19 cellular contexts compared by ENCODE assay signal in genomic region chr3:24158756-24159155, GRCh38.
A peak's percentile ranks its signal among the peaks of the same experiment; 100 is the strongest.
DNase-seq lines count a peak whose midpoint lies in the region; ATAC-seq and TF ChIP-seq lines count a peak whose summit lies in the region.
"Had no signal": no experiment of that assay in that cellular context is flagged by ENCODE, and none has a peak within 500 bp of the region (broad histone marks: within the 10 kb centered on the region; RNA-seq: fewer than 3 reads in every experiment).

No MANE protein-coding gene starts in this region.

- no peak overlapping the region for H3K23ac ChIP-seq in trophoblast cell (ENCODE audit: low read length)

- peak overlapping the region; percentile 1 for H3K4me3 Mint-ChIP-seq in natural killer cell treated with Interleukin-12 subunit alpha and Interleukin-12 subunit beta and Interleukin-15 and Interleukin-18, amount 100 ng/mL, for 72 hours
- H3K4me3 Mint-ChIP-seq in natural killer cell: no peak overlapping the region
- H3K4me3 Mint-ChIP-seq: CD14-positive monocyte; T-helper 1 cell treated with Interleukin-12 subunit alpha and Interleukin-12 subunit beta and Interleukin-4 antibody, amounts not matched to agents 30 μg/mL and 1 μg/mL, for 36 hours had no signal

- no peaks in the 10 kb centered on the region for H4K20me1 ChIP-seq in MM.1S (ENCODE audit: insufficient read depth, low read length)

- H3K4me2 ChIP-seq in trophoblast cell (ENCODE audit: low read length) (no peak overlapping the region), MM.1S (ENCODE audit: low read depth, low read length) (no peak overlapping the region)
- H3K4me2 ChIP-seq: PC-9 had no signal

- peak overlapping the region; percentile 35 for H4K91ac ChIP-seq in trophoblast cell (ENCODE audit: low read depth, low read length)

- H2AFZ ChIP-seq in trophoblast cell (ENCODE audit: insufficient read depth, low read length, poor library complexity) (no peak overlapping the region), MM.1S (ENCODE audit: low read length) (no peak overlapping the region)
- H2AFZ ChIP-seq: PC-9 had no signal

- H3K9me3 ChIP-seq in trophoblast cell (ENCODE audit: insufficient read depth, low read depth, low read length) (no peaks in the 10 kb centered on the region), MM.1S (replicated peaks; ENCODE audit: insufficient read depth, low read length) (no peaks in the 10 kb centered on the region)

- H3K4me1 ChIP-seq in trophoblast cell (ENCODE audit: control insufficient read depth in 1 of 2, insufficient read depth in 2 of 2, low read length in 2 of 2): peaks cover 13 to 15% of the 10 kb centered on the region in 2 experiments
- no peaks in the 10 kb centered on the region for H3K4me1 ChIP-seq in MM.1S (ENCODE audit: low read length)

- H3K4me3 ChIP-seq in trophoblast cell (ENCODE audit: low read depth, low read length) (no peak overlapping the region), MM.1S (ENCODE audit: low read length) (no peak overlapping the region)
- H3K4me3 ChIP-seq: PC-9 had no signal

- no peak overlapping the region for H3K4ac ChIP-seq in trophoblast cell (ENCODE audit: low read depth, low read length)

- H3K36me3 ChIP-seq in trophoblast cell (ENCODE audit: control insufficient read depth in 1 of 2, insufficient read depth in 2 of 2, low read length in 2 of 2): peaks cover 2 to 3% of the 10 kb centered on the region in 2 experiments
- no peaks in the 10 kb centered on the region for H3K36me3 ChIP-seq in MM.1S (replicated peaks; ENCODE audit: insufficient read depth, low read length)

- DNase-seq in natural killer cell treated with Interleukin-12 subunit alpha and Interleukin-12 subunit beta and Interleukin-15 and Interleukin-18, amount 100 ng/mL, for 72 hours (ENCODE audit: low spot score): no peak
- no peak for DNase-seq in natural killer cell
- peak; percentile 57 for DNase-seq in ELR (ENCODE audit: low read depth)
- DNase-seq in RKO (ENCODE audit: low spot score): peak; percentile 11
- no peak for DNase-seq in trophoblast cell
- DNase-seq in MM.1S: no peak
- no peak for DNase-seq in stimulated activated naive CD4-positive, alpha-beta T cell (lab: John Stamatoyannopoulos, UW)
- DNase-seq in cerebellar cortex (ENCODE audit: low spot score): no peak
- DNase-seq: ACHN, DMS79, GDM1, IMR-90, Kasumi-1, NCI-H1105 treated with DMSO at 0.1 percent for 48 hours, NCI-H1694 treated with DMSO at 0.1 percent for 48 hours, NCI-H774, PC-9 had no signal

- no peaks in the 10 kb centered on the region for H3K36me3 Mint-ChIP-seq in natural killer cell treated with Interleukin-12 subunit alpha and Interleukin-12 subunit beta and Interleukin-15 and Interleukin-18, amount 100 ng/mL, for 72 hours
- no peaks in the 10 kb centered on the region for H3K36me3 Mint-ChIP-seq in natural killer cell
- H3K36me3 Mint-ChIP-seq: CD14-positive monocyte had no signal

- intact Hi-C loops in natural killer cell (cut with micrococcal nuclease): no loop called here

- H3K27me3 Mint-ChIP-seq in natural killer cell treated with Interleukin-12 subunit alpha and Interleukin-12 subunit beta and Interleukin-15 and Interleukin-18, amount 100 ng/mL, for 72 hours: peaks cover 0 to 9% of the 10 kb centered on the region in 2 donors
- peaks cover 0 to 5% of the 10 kb centered on the region in 2 donors for H3K27me3 Mint-ChIP-seq in natural killer cell (ENCODE audit: low read depth in 2 of 2)

- TF ChIP-seq CTCF in natural killer cell (IDR thresholded peaks at IDR 0.05) (no peak), MM.1S (IDR thresholded peaks at IDR 0.05; ENCODE audit: low read length) (no peak)

- H3F3A ChIP-seq in MM.1S (ENCODE audit: insufficient read depth, low read length): no peaks in the 10 kb centered on the region

- H3K79me2 ChIP-seq in trophoblast cell (ENCODE audit: control insufficient read depth, insufficient read depth, low read length, poor library complexity) (peaks cover 2% of the 10 kb centered on the region), MM.1S (ENCODE audit: low read length) (no peaks in the 10 kb centered on the region)

- ATAC-seq in natural killer cell treated with Interleukin-12 subunit alpha and Interleukin-12 subunit beta and Interleukin-15 and Interleukin-18, amount 100 ng/mL, for 72 hours: peak in 1 of 2 donors; percentile 47
- no peak for ATAC-seq in natural killer cell

- H3K27me3 ChIP-seq in trophoblast cell (ENCODE audit: insufficient read depth, low read length) (no peaks in the 10 kb centered on the region), MM.1S (replicated peaks; ENCODE audit: insufficient read depth, low read length) (no peaks in the 10 kb centered on the region)

- no CpG with 5 or more reads among the region's 2 CpGs for WGBS in trophoblast cell (ENCODE audit: extremely low coverage, insufficient coverage, insufficient read length)

- no peak overlapping the region for H2BK120ac ChIP-seq in trophoblast cell (ENCODE audit: insufficient read depth, low read length, poor library complexity)

- H3K9me3 Mint-ChIP-seq in natural killer cell treated with Interleukin-12 subunit alpha and Interleukin-12 subunit beta and Interleukin-15 and Interleukin-18, amount 100 ng/mL, for 72 hours: peaks cover 4% of the 10 kb centered on the region
- no peaks in the 10 kb centered on the region for H3K9me3 Mint-ChIP-seq in natural killer cell
- H3K9me3 Mint-ChIP-seq: T-helper 1 cell treated with Interleukin-12 subunit alpha and Interleukin-12 subunit beta and Interleukin-4 antibody, amounts not matched to agents 30 μg/mL and 1 μg/mL, for 36 hours had no signal

- no peak overlapping the region for H3K14ac ChIP-seq in trophoblast cell (ENCODE audit: low read length)

- H4K8ac ChIP-seq in trophoblast cell (ENCODE audit: low read depth, low read length): no peak overlapping the region

- H3K18ac ChIP-seq in trophoblast cell (ENCODE audit: low read length): no peak overlapping the region

- H2BK5ac ChIP-seq in trophoblast cell (ENCODE audit: low read depth, low read length, poor library complexity): no peak overlapping the region

- H3K4me1 Mint-ChIP-seq in natural killer cell treated with Interleukin-12 subunit alpha and Interleukin-12 subunit beta and Interleukin-15 and Interleukin-18, amount 100 ng/mL, for 72 hours (ENCODE audit: low read depth in 2 of 2): peaks cover 9 to 28% of the 10 kb centered on the region in 2 donors
- no peaks in the 10 kb centered on the region for H3K4me1 Mint-ChIP-seq in natural killer cell

- no peak overlapping the region for H3K27ac ChIP-seq in trophoblast cell (ENCODE audit: low read depth, low read length)
- H3K27ac ChIP-seq in MM.1S (ENCODE audit: low read length): no peak overlapping the region
- H3K27ac ChIP-seq: PC-9 had no signal

- H2BK12ac ChIP-seq in trophoblast cell (ENCODE audit: low read length): no peak overlapping the region

- peak overlapping the region in 1 of 2 donors; percentile 48 for H3K27ac Mint-ChIP-seq in natural killer cell treated with Interleukin-12 subunit alpha and Interleukin-12 subunit beta and Interleukin-15 and Interleukin-18, amount 100 ng/mL, for 72 hours
- no peak overlapping the region for H3K27ac Mint-ChIP-seq in natural killer cell
- H3K27ac Mint-ChIP-seq: T-helper 1 cell treated with Interleukin-12 subunit alpha and Interleukin-12 subunit beta and Interleukin-4 antibody, amounts not matched to agents 30 μg/mL and 1 μg/mL, for 36 hours had no signal

- H4K12ac ChIP-seq in trophoblast cell (ENCODE audit: low read depth, low read length): no peak overlapping the region

- no peaks in the 10 kb centered on the region for H3K9me2 ChIP-seq in MM.1S (replicated peaks; ENCODE audit: insufficient read depth, low read length)

- peaks cover 24% of the 10 kb centered on the region for H3K79me1 ChIP-seq in trophoblast cell (ENCODE audit: low read length)

- H3K9ac ChIP-seq in trophoblast cell (ENCODE audit: low read length) (no peak overlapping the region), MM.1S (ENCODE audit: low read length) (no peak overlapping the region)

- no peak overlapping the region for H2AK5ac ChIP-seq in trophoblast cell (ENCODE audit: low read length)

Comparison
In these comparisons a context has a peak if more than half of its experiments do, and no peak if none do; other contexts are left out.
1. DNase-seq: peak in ELR (single experiment) and RKO (single experiment); none in natural killer cell treated with Interleukin-12 subunit alpha and Interleukin-12 subunit beta and Interleukin-15 and Interleukin-18, amount 100 ng/mL, for 72 hours (single experiment), natural killer cell (single experiment), trophoblast cell (0 of 2), MM.1S (single experiment), stimulated activated naive CD4-positive, alpha-beta T cell (0 of 6) and cerebellar cortex (single experiment).